In the genomic region with DNA sequence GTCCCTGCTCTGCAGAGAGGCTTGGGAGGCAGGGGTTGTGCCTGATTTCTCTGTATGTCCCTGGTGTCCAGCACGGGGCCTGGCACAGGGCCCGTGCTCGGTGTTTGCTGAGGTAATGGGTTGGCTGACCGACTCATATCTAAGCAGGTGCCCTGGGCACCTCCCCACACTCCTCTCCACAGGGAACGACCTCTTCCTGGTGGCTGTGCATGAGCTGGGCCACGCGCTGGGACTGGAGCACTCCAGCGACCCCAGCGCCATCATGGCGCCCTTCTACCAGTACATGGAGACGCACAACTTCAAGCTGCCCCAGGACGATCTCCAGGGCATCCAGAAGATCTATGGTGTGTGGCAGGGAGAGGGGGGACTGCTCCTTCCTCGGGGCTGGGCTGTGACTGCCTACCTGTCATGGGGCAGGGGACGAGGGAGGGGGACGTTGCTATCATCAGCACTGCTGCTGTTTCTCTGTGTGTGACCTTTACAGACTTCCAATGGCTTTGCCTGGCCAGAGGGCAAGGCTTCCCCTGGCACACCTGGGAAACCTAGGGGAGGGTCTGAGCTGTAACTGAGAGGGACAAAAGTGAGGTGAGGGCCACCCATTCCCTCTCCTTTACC, we compare ENCODE assay signal across 12 cellular contexts. TPM values are rescaled to one million over a fixed set of nuclear protein-coding genes. Genes with fewer than 3 reads are reported as not detected.
A peak's percentile ranks its signal among the peaks of the same experiment; 100 is the strongest.
DNase-seq lines count a peak whose midpoint lies in the region; ATAC-seq, FAIRE-seq and TF ChIP-seq lines count a peak whose summit lies in the region.
"Had no signal": no experiment of that assay in that cellular context is flagged by ENCODE, and none has a peak within 500 bp of the region (broad histone marks: within the 10 kb centered on the region; RNA-seq: fewer than 3 reads in every experiment).

No MANE protein-coding gene starts in this region.

- POLR2A ChIA-PET in A549 (lab: Yijun Ruan, JAX) = interaction anchor here (0.6 to 2.9 kb wide), 17 partner anchors 10 to 405 kb away, joined by 3 to 17 read pairs (median 5); partner anchors contain the start of genes EDEM2, EIF6 and MMP24OS

- H3K9me3 ChIP-seq in A549 (no peaks in the 10 kb centered on the region), NT2/D1 (ENCODE audit: insufficient read depth, low read length) (no peaks in the 10 kb centered on the region), spleen (no peaks in the 10 kb centered on the region)

- TF ChIP-seq EP300 in A549 (IDR thresholded peaks at IDR 0.05) = no peak

- H3K9me3 Mint-ChIP-seq in glutamatergic neuron (ENCODE audit: unreplicated experiment) = peaks cover 9% of the 10 kb centered on the region
- H3K9me3 Mint-ChIP-seq in neural crest cell = no peaks in the 10 kb centered on the region

- FAIRE-seq in A549 (lab: Jason Lieb, UNC) = no peak

- peak overlapping the region; percentile 97 to 100 for H3K27ac ChIP-seq in A549
- no peak overlapping the region for H3K27ac ChIP-seq in spleen

- ATAC-seq in A549 = peak; percentile 66 to 82

- H3K36me3 ChIP-seq in NT2/D1 (ENCODE audit: insufficient read depth, insufficient read length, low read length) = peaks cover 23% of the 10 kb centered on the region
- H3K36me3 ChIP-seq in spleen = peaks cover 0 to 92% (median 28%) of the 10 kb centered on the region in 6 donors

- peak; percentile 49 for TF ChIP-seq POLR2A in A549 (IDR thresholded peaks at IDR 0.05; ENCODE audit: low read length)
- TF ChIP-seq POLR2A in spleen (IDR thresholded peaks at IDR 0.05) = no peak

- H3K27me3 ChIP-seq in NT2/D1 (ENCODE audit: insufficient read depth, insufficient read length) (no peaks in the 10 kb centered on the region), spleen (replicated peaks in 1 of 7) (no peaks in the 10 kb centered on the region)

- H3K27ac Mint-ChIP-seq in glutamatergic neuron (ENCODE audit: unreplicated experiment) (peak overlapping the region; percentile 90), neural crest cell (ENCODE audit: unreplicated experiment) (peak overlapping the region; percentile 65)

- peak overlapping the region; percentile 55 for H3K4me3 ChIP-seq in A549
- peak overlapping the region; percentile 44 for H3K4me3 ChIP-seq in NT2/D1 (ENCODE audit: insufficient read length, low read depth)
- no peak overlapping the region for H3K4me3 ChIP-seq in spleen

- H3K27me3 Mint-ChIP-seq in glutamatergic neuron (ENCODE audit: unreplicated experiment) (peaks cover 3% of the 10 kb centered on the region), neural crest cell (ENCODE audit: low read depth) (peaks cover 3% of the 10 kb centered on the region)

- peak overlapping the region; percentile 98 for H3K4me2 ChIP-seq in A549

- TF ChIP-seq CTCF in A549 (IDR thresholded peaks at IDR 0.05) (no peak), glutamatergic neuron (IDR thresholded peaks at IDR 0.05; ENCODE audit: partially characterized antibody, unreplicated experiment) (no peak), neural crest cell (conservative IDR thresholded peaks at IDR 0.05) (no peak), spleen (IDR thresholded peaks at IDR 0.05 in 8 of 11, conservative IDR thresholded peaks at IDR 0.05 in 3 of 11) (no peak)

- H3K36me3 Mint-ChIP-seq in glutamatergic neuron (ENCODE audit: unreplicated experiment) = peaks cover 8% of the 10 kb centered on the region
- peaks cover 5% of the 10 kb centered on the region for H3K36me3 Mint-ChIP-seq in neural crest cell (ENCODE audit: low read depth)

- CTCF ChIA-PET in A549 (lab: Yijun Ruan, JAX) = interaction anchor here (0.6 to 15.8 kb wide), 31 partner anchors 9 to 431 kb away, joined by 3 to 333 read pairs (median 5); partner anchors contain the start of genes EDEM2, MMP24, MMP24OS and TRPC4AP

- H3K4me1 ChIP-seq in A549 = peaks cover 86% of the 10 kb centered on the region
- H3K4me1 ChIP-seq in NT2/D1 (ENCODE audit: insufficient read depth, insufficient read length) = peaks cover 37% of the 10 kb centered on the region
- no peaks in the 10 kb centered on the region for H3K4me1 ChIP-seq in spleen

- H3K4me1 Mint-ChIP-seq in glutamatergic neuron (ENCODE audit: low read depth, unreplicated experiment) (peaks cover 10% of the 10 kb centered on the region), neural crest cell (peaks cover 10% of the 10 kb centered on the region)

- 0% methylated on average over 13 of the region's 15 CpGs for WGBS in A549 (ENCODE audit: missing lambda C conversion rate)
- 80 to 95% (median 90%) methylated on average over 14 to 15 of the region's 15 CpGs for WGBS in spleen, 5 donors

- H3K9ac ChIP-seq in NT2/D1 (ENCODE audit: insufficient read length, low read depth) = peak overlapping the region; percentile 91

- H3K4me3 Mint-ChIP-seq in glutamatergic neuron (ENCODE audit: unreplicated experiment) (peak overlapping the region; percentile 50), neural crest cell (no peak overlapping the region)

- TF ChIP-seq RAD21 in A549 (conservative IDR thresholded peaks at IDR 0.05 in 1 of 2, IDR thresholded peaks at IDR 0.05 in 1 of 2) = no peak

- intact Hi-C loops in spleen (cut with DNase I; ENCODE audit: low total_unique reads) = no loop called here

- DNase-seq in A549 (ENCODE audit: low read depth in 1 of 2, low spot score in 1 of 2) (peak; percentile 60 to 89), NT2/D1 (ENCODE audit: low read depth, low spot score) (no peak), glutamatergic neuron (no peak), neural crest cell (ENCODE audit: low read depth, low spot score) (no peak), SHP77 (lab: John Stamatoyannopoulos, UW) (no peak), pons (ENCODE audit: low spot score) (no peak), spleen (no peak)
- no peak for DNase-seq in activated CD8-positive, alpha-beta memory T cell treated with anti-CD3 and anti-CD28 coated beads for 24 hours
- DNase-seq: activated naive CD4-positive, alpha-beta T cell treated with anti-CD3 and anti-CD28 coated beads, Interleukin-2, amount 50 U/mL, for 16 hours; NCI-H774; stimulated activated CD4-positive, alpha-beta T cell treated with anti-CD3 and anti-CD28 coated beads, Interleukin-4, amount 100 ng/mL, for 1 hour had no signal

TF ChIP-seq in A549, 52 proteins besides CTCF, POLR2A, EP300 and RAD21 (continues in another document):
- TF ChIP-seq RARB (CRISPR knock-in tag; IDR thresholded peaks at IDR 0.05) (no peak), FOSB (CRISPR knock-in tag; IDR thresholded peaks at IDR 0.05) (no peak), TP53 (CRISPR knock-in tag; IDR thresholded peaks at IDR 0.05) (no peak; the same call in 1 of the 2 replicates), FOSL2 (IDR thresholded peaks at IDR 0.05) (no peak), FOSL2 (CRISPR knock-in tag; IDR thresholded peaks at IDR 0.05) (0 out of 2 replicates have a peak, but pooled peaks have one; percentile 1)

RNA-seq across cellular contexts. Expression of gene MMP24OS, which starts 14.2 kb away (rescaled TPM):
- 13.6 and 17.2 TPM in 2 replicates for polyA plus RNA-seq in A549 (2011; rRNA removed)
- 25.4 and 34.6 TPM in 2 replicates for polyA plus RNA-seq in A549 (2012; cell fraction: cytosol; rRNA removed)
- 32.3 and 36.6 TPM in 2 replicates for polyA plus RNA-seq in A549 (2012; cell fraction: nucleus; rRNA removed)
- polyA plus RNA-seq in A549 (2017; fragmentation: RNase III; extraction: RNeasy Plus Mini Kit Qiagen cat#74134 plus additional on column Dnase treatment) = 34.0 to 45.6 TPM (median 40.5 TPM) in 3 replicates
- polyA minus RNA-seq in A549 (2011; rRNA and poly(A)+ RNA removed) = 20.7 and 21.2 TPM in 2 replicates
- total RNA-seq in glutamatergic neuron (ENCODE audit: unreplicated experiment) = 99.0 TPM
- total RNA-seq in neural crest cell = 34.0 and 37.8 TPM in 2 replicates
- total RNA-seq in spleen = 10 to 100 TPM; 21.3 to 68.6 (median 47.5) TPM
- 10 to 100 TPM; 18.6 to 41.5 (median 28.5) TPM for polyA plus RNA-seq in spleen

RNA-seq across cellular contexts. Expression of gene EIF6, which starts 20.9 kb away (rescaled TPM):
- polyA plus RNA-seq in A549 (2011; rRNA removed) (184 and 204 TPM in 2 replicates), A549 (2017; fragmentation: RNase III; extraction: RNeasy Plus Mini Kit Qiagen cat#74134 plus additional on column Dnase treatment) (292 to 337 TPM (median 294 TPM) in 3 replicates), spleen (100 to 1,000 TPM in 2 of 3 donors, 10 to 100 TPM in 1; 88.2 to 121 (median 104) TPM)
- 490 and 496 TPM in 2 replicates for polyA plus RNA-seq in A549 (2012; cell fraction: cytosol; rRNA removed)
- polyA plus RNA-seq in A549 (2012; cell fraction: nucleus; rRNA removed) = 408 and 515 TPM in 2 replicates
- 222 and 228 TPM in 2 replicates for polyA minus RNA-seq in A549 (2011; rRNA and poly(A)+ RNA removed)
- total RNA-seq in glutamatergic neuron (ENCODE audit: unreplicated experiment) (85.2 TPM), neural crest cell (112 and 116 TPM in 2 replicates), spleen (10 to 100 TPM; 50.5 to 76.8 (median 62.2) TPM)

RNA-seq across cellular contexts. Expression of gene FAM83C, which starts 28.5 kb away (rescaled TPM):
- polyA plus RNA-seq in A549 (2011; rRNA removed) (not detected in 2 replicates), A549 (2017; fragmentation: RNase III; extraction: RNeasy Plus Mini Kit Qiagen cat#74134 plus additional on column Dnase treatment) (0.03 TPM in 1 of 3 replicates, not detected in the others), spleen (not detected)
- 0.01 TPM in 1 of 2 replicates, not detected in the other for polyA plus RNA-seq in A549 (2012; cell fraction: cytosol; rRNA removed)
- polyA plus RNA-seq in A549 (2012; cell fraction: nucleus; rRNA removed) = 0.05 TPM in 2 replicates
- not detected in 2 replicates for polyA minus RNA-seq in A549 (2011; rRNA and poly(A)+ RNA removed)
- total RNA-seq in glutamatergic neuron (ENCODE audit: unreplicated experiment) (not detected), neural crest cell (not detected in 2 replicates), spleen (not detected)
- total RNA-seq: lung microvascular endothelial cell had no signal

RNA-seq across cellular contexts. Expression of gene MMP24, which starts 37.2 kb away (rescaled TPM):
- 21.3 and 22.7 TPM in 2 replicates for polyA plus RNA-seq in A549 (2011; rRNA removed)
- 33.1 and 47.5 TPM in 2 replicates for polyA plus RNA-seq in A549 (2012; cell fraction: cytosol; rRNA removed)
- polyA plus RNA-seq in A549 (2012; cell fraction: nucleus; rRNA removed) = 46.6 and 51.8 TPM in 2 replicates
- polyA plus RNA-seq in A549 (2017; fragmentation: RNase III; extraction: RNeasy Plus Mini Kit Qiagen cat#74134 plus additional on column Dnase treatment) = 33.3 to 39.4 TPM (median 37.4 TPM) in 3 replicates
- 33.4 and 41.1 TPM in 2 replicates for polyA minus RNA-seq in A549 (2011; rRNA and poly(A)+ RNA removed)
- total RNA-seq in glutamatergic neuron (ENCODE audit: unreplicated experiment) = 19.0 TPM
- total RNA-seq in neural crest cell = 2.8 and 2.9 TPM in 2 replicates
- total RNA-seq in spleen = under 1 TPM; 0.10 to 0.32 (median 0.24) TPM
- under 1 TPM; 0.11 to 0.13 (median 0.12) TPM for polyA plus RNA-seq in spleen

Comparison
In these comparisons a context has a peak if more than half of its experiments do, and no peak if none do; other contexts are left out.
1. DNase-seq: peak in A549 (2 of 2); none in NT2/D1 (single experiment), glutamatergic neuron (single experiment), neural crest cell (single experiment), SHP77 (0 of 2), pons (single experiment), activated CD8-positive, alpha-beta memory T cell treated with anti-CD3 and anti-CD28 coated beads for 24 hours (single experiment) and spleen (single experiment).
2. H3K27ac ChIP-seq: peak in A549 (2 of 2); none in spleen (0 of 8).
3. H3K4me3 ChIP-seq: peak in A549 (single experiment) and NT2/D1 (single experiment); none in spleen (0 of 8).